24 cellular contexts compared by ENCODE assay signal in genomic region chr20:31808481-31808880, GRCh38. TPM values are rescaled to one million over a fixed set of nuclear protein-coding genes. Genes with fewer than 3 reads are reported as not detected.
"Had no signal": no experiment of that assay in that cellular context is flagged by ENCODE, and none has a peak within 500 bp of the region (broad histone marks: within the 10 kb centered on the region; RNA-seq: fewer than 3 reads in every experiment).

No MANE protein-coding gene starts in this region.

- H3K4me1 ChIP-seq: neural progenitor cell had no signal

- H3K4me2 ChIP-seq: neural progenitor cell had no signal

- H3K36me3 ChIP-seq: gastroesophageal sphincter, heart left ventricle, lower lobe of right lung, neural progenitor cell, right atrium auricular region, tibial nerve had no signal

- H3K9ac ChIP-seq: neural progenitor cell had no signal

- H3K4me3 ChIP-seq: gastroesophageal sphincter, heart left ventricle, lower lobe of right lung, neural progenitor cell, right atrium auricular region, tibial nerve had no signal

- H3K9me3 ChIP-seq: gastroesophageal sphincter, heart left ventricle, lower lobe of right lung, right atrium auricular region, tibial nerve had no signal

- H2AFZ ChIP-seq: neural progenitor cell had no signal

- H3K27ac ChIP-seq: gastroesophageal sphincter, heart left ventricle, lower lobe of right lung, neural progenitor cell, right atrium auricular region, tibial nerve had no signal

- H3K27me3 ChIP-seq: gastroesophageal sphincter, heart left ventricle, neural progenitor cell, right atrium auricular region, tibial nerve had no signal

- DNase-seq: activated CD4-positive, alpha-beta memory T cell treated with anti-CD3 and anti-CD28 coated beads, Interleukin-2, amount 10 ng/mL, durations not matched to agents 7 days and 5 days; activated CD4-positive, alpha-beta T cell treated with anti-CD3 and anti-CD28 coated beads for 4 hours; activated CD4-positive, CD25-positive, alpha-beta regulatory T cell; activated effector memory CD4-positive, alpha-beta T cell treated with Interleukin-2 at 50 U/mL for 16 hours; activated naive CD4-positive, alpha-beta T cell treated with anti-CD3 and anti-CD28 coated beads for 36 hours; activated naive CD8-positive, alpha-beta T cell treated with anti-CD3 and anti-CD28 coated beads, Interleukin-2, amount 10 ng/mL, durations not matched to agents 7 days and 5 days; activated T-cell treated with anti-CD3 and anti-CD28 coated beads, Interleukin-2, amount 50 U/mL, for 72 hours; amniotic stem cell; effector CD8-positive, alpha-beta T cell; heart left ventricle; lower lobe of right lung; naive thymus-derived CD4-positive, alpha-beta T cell; stimulated activated CD4-positive, alpha-beta T cell treated with anti-CD3 and anti-CD28 coated beads, Interleukin-1b, Interleukin-23, amount 100 ng/mL, for 48 hours; substantia nigra; SW 1271; T-helper 17 cell had no signal

RNA-seq across cellular contexts. Expression of gene MYLK2, which starts 10.7 kb away (rescaled TPM):
- total RNA-seq: lower lobe of right lung, mesenteric fat pad, T-helper 17 cell had no signal
- polyA plus RNA-seq: naive thymus-derived CD4-positive, alpha-beta T cell; urinary bladder had no signal

RNA-seq across cellular contexts. Expression of gene FOXS1, which starts 36.9 kb away (rescaled TPM):
- total RNA-seq: activated CD4-positive, alpha-beta memory T cell treated with anti-CD3 and anti-CD28 coated beads, Interleukin-2, amount 10 ng/mL, durations not matched to agents 7 days and 5 days; activated naive CD4-positive, alpha-beta T cell treated with anti-CD3 and anti-CD28 coated beads for 36 hours; activated naive CD8-positive, alpha-beta T cell treated with anti-CD3 and anti-CD28 coated beads, Interleukin-2, amount 10 ng/mL, durations not matched to agents 7 days and 5 days; activated T-cell treated with anti-CD3 and anti-CD28 coated beads, Interleukin-2, amount 50 U/mL, for 72 hours; mesenteric fat pad; naive thymus-derived CD4-positive, alpha-beta T cell; progenitor cell of endocrine pancreas; T-helper 17 cell had no signal
- polyA plus RNA-seq: keratinocyte; naive thymus-derived CD4-positive, alpha-beta T cell had no signal
